ENCODE assay signal across 29 cellular contexts in the genomic region with DNA sequence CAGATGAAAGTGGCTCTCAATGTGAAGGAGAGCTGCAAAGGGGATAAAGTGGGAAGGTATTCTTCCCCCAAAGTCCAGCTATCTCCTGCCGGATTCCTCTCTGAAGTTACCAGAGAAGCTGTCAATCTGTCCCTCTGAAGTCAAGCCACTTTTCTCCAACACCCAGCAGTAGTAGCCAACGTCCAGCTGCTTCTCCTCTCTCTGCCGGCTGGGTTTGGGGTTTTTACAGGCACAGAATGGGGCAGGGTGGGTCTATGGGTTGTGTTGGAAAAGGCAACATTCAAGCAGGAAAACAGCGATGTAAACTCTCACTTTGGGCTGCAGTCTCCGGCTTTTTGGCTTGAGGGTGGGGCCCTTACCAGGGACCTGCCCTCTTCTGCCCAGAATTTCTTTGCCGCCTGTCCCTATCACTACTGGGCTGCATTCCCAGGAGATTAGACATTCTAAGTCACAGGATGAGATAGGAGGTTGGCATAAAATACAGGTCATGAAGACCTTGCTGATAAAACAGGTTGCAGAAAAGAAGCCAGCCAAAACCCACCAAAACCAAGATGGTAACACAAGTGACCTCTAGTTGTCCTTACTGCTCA. TPM values are rescaled to one million over a fixed set of nuclear protein-coding genes. Genes with fewer than 3 reads are reported as not detected.
A peak's percentile ranks its signal among the peaks of the same experiment; 100 is the strongest.
DNase-seq lines count a peak whose midpoint lies in the region; ATAC-seq and TF ChIP-seq lines count a peak whose summit lies in the region.
"Had no signal": no experiment of that assay in that cellular context is flagged by ENCODE, and none has a peak within 500 bp of the region (broad histone marks: within the 10 kb centered on the region; RNA-seq: fewer than 3 reads in every experiment).

No MANE protein-coding gene starts in this region.

- in situ Hi-C loops in GM13977 (cut with MboI; ENCODE audit: low pct_unique_long_range_greater_than_20kb, low sequenced_read_pairs, unreplicated experiment), result no loop called here

- H3K9me3 ChIP-seq in adrenal gland (replicated peaks in 1 of 3), result no peaks in the 10 kb centered on the region

- peaks cover 55% of the 10 kb centered on the region for H3K4me1 Mint-ChIP-seq in HFFc6 (ENCODE audit: low read depth)
- H3K4me1 Mint-ChIP-seq in nephron, result peaks cover 21% of the 10 kb centered on the region
- H3K4me1 Mint-ChIP-seq: T-helper 17 cell had no signal

- H3K4me3 Mint-ChIP-seq in HFFc6, result no peak overlapping the region
- H3K4me3 Mint-ChIP-seq in nephron, result no peak overlapping the region
- H3K4me3 Mint-ChIP-seq: activated CD8-positive, alpha-beta T cell treated with anti-CD3 and anti-CD28 coated beads, Interleukin-2, amount 10 ng/mL, durations not matched to agents 7 days and 5 days; T-helper 17 cell; type B pancreatic cell had no signal

- peaks cover 11 to 28% of the 10 kb centered on the region in 2 donors for H3K4me1 ChIP-seq in adrenal gland (replicated peaks in 1 of 2)

- H3K36me3 Mint-ChIP-seq in HFFc6 (ENCODE audit: low read depth) (no peaks in the 10 kb centered on the region), nephron (ENCODE audit: low read depth) (no peaks in the 10 kb centered on the region)
- H3K36me3 Mint-ChIP-seq: type B pancreatic cell had no signal

- peak in 1 of 2 donors; percentile 19 for TF ChIP-seq POLR2A in adrenal gland (IDR thresholded peaks at IDR 0.05)

- H3K27ac ChIP-seq in adrenal gland, result peak overlapping the region in 3 of 5 donors; percentile 42 to 74 (median 58)
- H3K27ac ChIP-seq: SK-N-MC had no signal

- H3K27ac Mint-ChIP-seq in HFFc6, result 0 out of 2 replicates have a peak overlapping the region, but pooled peaks have one; percentile 9
- peak overlapping the region; percentile 27 to 77 (median 67) for H3K27ac Mint-ChIP-seq in nephron
- H3K27ac Mint-ChIP-seq: activated CD8-positive, alpha-beta T cell treated with anti-CD3 and anti-CD28 coated beads, Interleukin-2, amount 10 ng/mL, durations not matched to agents 7 days and 5 days; T-helper 17 cell; type B pancreatic cell had no signal

- DNase-seq in HFFc6 (no peak), adrenal gland (peak; percentile 42 to 77 (median 69)), left cardiac atrium (no peak), NCI-H2107 treated with DMSO at 0.1 percent for 48 hours (lab: John Stamatoyannopoulos, UW; ENCODE audit: unreplicated experiment) (no peak), GM13977 (ENCODE audit: low spot score) (no peak)
- DNase-seq in stimulated activated CD4-positive, alpha-beta T cell treated with anti-CD3 and anti-CD28 coated beads, Interleukin-2, amount 100 ng/mL, for 24 hours, result no peak
- DNase-seq: ACHN; activated CD8-positive, alpha-beta T cell treated with anti-CD3 and anti-CD28 coated beads, Interleukin-2, amount 10 ng/mL, durations not matched to agents 7 days and 5 days; activated gamma-delta T cell; Karpas-422; kidney glomerular epithelial cell; NCI-H1417 treated with DMSO at 0.1 percent for 48 hours; NCI-H446 treated with DMSO at 0.1 percent for 48 hours; NCI-H82; occipital lobe; RPMI8226; small intestine; T-helper 17 cell had no signal

- intact Hi-C loops in adrenal gland (cut with DNase I), result no loop called here
- intact Hi-C loops in left cardiac atrium (cut with DNase I), result loop anchor here in 1 of 2 donors (10.0 kb wide), 1 partner anchor 411 kb away; no protein-coding TSS in a partner anchor

- H3K27me3 Mint-ChIP-seq in HFFc6 (ENCODE audit: insufficient read depth) (no peaks in the 10 kb centered on the region), nephron (ENCODE audit: low read depth) (no peaks in the 10 kb centered on the region)
- H3K27me3 Mint-ChIP-seq: T-helper 17 cell had no signal

- H3K27me3 ChIP-seq in adrenal gland, result no peaks in the 10 kb centered on the region

- H3K4me3 ChIP-seq in adrenal gland, result peak overlapping the region in 1 of 4 donors; percentile 34
- H3K4me3 ChIP-seq: SK-N-MC had no signal

- H3K9me3 Mint-ChIP-seq in HFFc6 (no peaks in the 10 kb centered on the region), nephron (no peaks in the 10 kb centered on the region)
- H3K9me3 Mint-ChIP-seq: type B pancreatic cell had no signal

- no peak for TF ChIP-seq CTCF in HFFc6 (IDR thresholded peaks at IDR 0.05)
- TF ChIP-seq CTCF in adrenal gland (IDR thresholded peaks at IDR 0.05), result no peak
- no peak for TF ChIP-seq CTCF in nephron (IDR thresholded peaks at IDR 0.05; ENCODE audit: unreplicated experiment in 3 of 3)
- no peak for TF ChIP-seq CTCF in GM13977 (IDR thresholded peaks at IDR 0.05; ENCODE audit: extremely low read depth, insufficient read depth, missing control alignments)

- H3K36me3 ChIP-seq in adrenal gland (replicated peaks in 1 of 2), result no peaks in the 10 kb centered on the region

- ATAC-seq in left cardiac atrium (peak; percentile 27 to 74), GM18870 (IDR thresholded peaks at IDR 0.05; ENCODE audit: unreplicated experiment) (no peak)
- ATAC-seq: activated CD8-positive, alpha-beta T cell treated with anti-CD3 and anti-CD28 coated beads, Interleukin-2, amount 10 ng/mL, durations not matched to agents 7 days and 5 days; T-helper 17 cell had no signal

- 45 to 60% (median 47%) methylated on average over 5 to 6 of the region's 6 CpGs for WGBS in adrenal gland, 4 donors

RNA-seq across cellular contexts. Expression of gene CAPZA3, which starts 16.3 kb away (rescaled TPM):
- total RNA-seq in HFFc6 (2021; fragmentation: NEBNext Ultra II Directional; extraction: Animal tissue kit (Norgen Biotek cat#: 25700)), result not detected
- total RNA-seq in adrenal gland (not detected), left cardiac atrium (not detected)
- polyA plus RNA-seq in adrenal gland, result under 1 TPM in 1 of 3 donors, not detected in 2; 0.17 TPM
- total RNA-seq: activated CD8-positive, alpha-beta T cell treated with anti-CD3 and anti-CD28 coated beads, Interleukin-2, amount 10 ng/mL, durations not matched to agents 7 days and 5 days; dermis microvascular lymphatic vessel endothelial cell; fibroblast of lung; HT-29; mesenteric fat pad; occipital lobe; pulmonary artery endothelial cell; subcutaneous adipose tissue; T-helper 17 cell had no signal
- polyA plus RNA-seq: BJ, fibroblast of lung, small intestine had no signal

RNA-seq across cellular contexts. Expression of gene PLCZ1, which starts 16.4 kb away (rescaled TPM):
- not detected for total RNA-seq in HFFc6 (2021; fragmentation: NEBNext Ultra II Directional; extraction: Animal tissue kit (Norgen Biotek cat#: 25700))
- total RNA-seq in adrenal gland (not detected), left cardiac atrium (under 1 TPM in 1 of 2 donors, not detected in 1; 0.59 TPM)
- polyA plus RNA-seq in adrenal gland, result not detected
- total RNA-seq: activated CD8-positive, alpha-beta T cell treated with anti-CD3 and anti-CD28 coated beads, Interleukin-2, amount 10 ng/mL, durations not matched to agents 7 days and 5 days; dermis microvascular lymphatic vessel endothelial cell; fibroblast of lung; HT-29; mesenteric fat pad; occipital lobe; subcutaneous adipose tissue; T-helper 17 cell had no signal
- polyA plus RNA-seq: BJ, fibroblast of lung, small intestine had no signal

Comparison
In these comparisons a context has a peak if more than half of its experiments do, and no peak if none do; other contexts are left out.
1. DNase-seq: peak in adrenal gland (7 of 7); none in HFFc6 (single experiment), left cardiac atrium (single experiment), NCI-H2107 treated with DMSO at 0.1 percent for 48 hours (single experiment), GM13977 (single experiment) and stimulated activated CD4-positive, alpha-beta T cell treated with anti-CD3 and anti-CD28 coated beads, Interleukin-2, amount 100 ng/mL, for 24 hours (0 of 2).